Comparison of ENCODE assay signal across 20 cellular contexts in genomic region chr3:157906627-157907026, GRCh38.
DNase-seq lines count a peak whose midpoint lies in the region; ATAC-seq and TF ChIP-seq lines count a peak whose summit lies in the region.
"Had no signal": no experiment of that assay in that cellular context is flagged by ENCODE, and none has a peak within 500 bp of the region (broad histone marks: within the 10 kb centered on the region; RNA-seq: fewer than 3 reads in every experiment).

No MANE protein-coding gene starts in this region.

- H3K27me3 ChIP-seq in upper lobe of left lung: no peaks in the 10 kb centered on the region
- H3K27me3 ChIP-seq: adrenal gland, heart left ventricle, neural progenitor cell had no signal

- POLR2A ChIA-PET in activated CD4-positive, alpha-beta memory T cell treated with anti-CD3 and anti-CD28 coated beads for 36 hours (lab: Charles Lee): no interaction called here

- no peaks in the 10 kb centered on the region for H3K36me3 ChIP-seq in upper lobe of left lung
- H3K36me3 ChIP-seq: adrenal gland, heart left ventricle, neural progenitor cell had no signal

- peaks cover 10% of the 10 kb centered on the region for H3K4me1 Mint-ChIP-seq in nephron progenitor cell
- no peaks in the 10 kb centered on the region for H3K4me1 Mint-ChIP-seq in activated CD4-positive, alpha-beta memory T cell treated with anti-CD3 and anti-CD28 coated beads for 36 hours (ENCODE audit: low read depth)
- H3K4me1 Mint-ChIP-seq: activated T-helper 17 cell treated with anti-CD3 and anti-CD28 coated beads, Interleukin-2, amount 50 U/mL, for 72 hours had no signal

- H3K9me3 ChIP-seq in upper lobe of left lung: no peaks in the 10 kb centered on the region
- H3K9me3 ChIP-seq: adrenal gland had no signal

- no peak for TF ChIP-seq EP300 in upper lobe of left lung (IDR thresholded peaks at IDR 0.05)

- DNase-seq in AG08396 (ENCODE audit: low spot score): peak; percentile 23
- peak; percentile 47 for DNase-seq in GM04504 (ENCODE audit: low read depth)
- DNase-seq in foreskin fibroblast: peak in 1 of 2 donors; percentile 62
- DNase-seq in nephron progenitor cell: no peak
- DNase-seq in upper lobe of left lung: no peak
- DNase-seq in activated CD4-positive, alpha-beta memory T cell treated with anti-CD3 and anti-CD28 coated beads for 36 hours: no peak
- DNase-seq in HPDE6-E6E7 (ENCODE audit: extremely low spot score): no peak
- DNase-seq: activated CD4-positive, CD25-positive, alpha-beta regulatory T cell; adrenal gland; heart left ventricle; islet precursor cell; NCI-H1105 treated with DMSO at 0.1 percent for 48 hours; right cardiac atrium; substantia nigra had no signal

- CTCF ChIA-PET in activated CD4-positive, alpha-beta memory T cell treated with anti-CD3 and anti-CD28 coated beads for 36 hours (lab: Charles Lee): no interaction called here

- no peak for TF ChIP-seq POLR2A in upper lobe of left lung (IDR thresholded peaks at IDR 0.05)

- H3K27ac Mint-ChIP-seq in nephron progenitor cell: no peak overlapping the region
- H3K27ac Mint-ChIP-seq in activated CD4-positive, alpha-beta memory T cell treated with anti-CD3 and anti-CD28 coated beads for 36 hours: no peak overlapping the region
- H3K27ac Mint-ChIP-seq: activated T-helper 17 cell treated with anti-CD3 and anti-CD28 coated beads, Interleukin-2, amount 50 U/mL, for 72 hours; neural progenitor cell; T-helper 2 cell treated with Interferon-gamma antibody and Interleukin-4, amounts not matched to agents 5 μg/mL and 100 μg/mL, for 36 hours had no signal

- intact Hi-C loops in activated CD4-positive, alpha-beta memory T cell treated with anti-CD3 and anti-CD28 coated beads for 36 hours (cut with micrococcal nuclease): no loop called here

- H3K27ac ChIP-seq in upper lobe of left lung: no peak overlapping the region
- H3K27ac ChIP-seq: adrenal gland, C4-2B, heart left ventricle, neural progenitor cell had no signal

- H3K4me3 Mint-ChIP-seq in nephron progenitor cell: no peak overlapping the region
- no peak overlapping the region for H3K4me3 Mint-ChIP-seq in activated CD4-positive, alpha-beta memory T cell treated with anti-CD3 and anti-CD28 coated beads for 36 hours
- H3K4me3 Mint-ChIP-seq: activated T-helper 17 cell treated with anti-CD3 and anti-CD28 coated beads, Interleukin-2, amount 50 U/mL, for 72 hours; neural progenitor cell; T-helper 2 cell treated with Interferon-gamma antibody and Interleukin-4, amounts not matched to agents 5 μg/mL and 100 μg/mL, for 36 hours had no signal

- H3K9me3 Mint-ChIP-seq in nephron progenitor cell: peaks cover 22% of the 10 kb centered on the region
- peaks cover 9% of the 10 kb centered on the region for H3K9me3 Mint-ChIP-seq in activated CD4-positive, alpha-beta memory T cell treated with anti-CD3 and anti-CD28 coated beads for 36 hours

- H3K4me3 ChIP-seq in foreskin fibroblast (ENCODE audit: low read depth in 1 of 2, low read length in 2 of 2) (no peak overlapping the region), upper lobe of left lung (no peak overlapping the region)
- H3K4me3 ChIP-seq: adrenal gland, heart left ventricle, K562, neural progenitor cell had no signal

- TF ChIP-seq CTCF in foreskin fibroblast (IDR thresholded peaks at IDR 0.05; ENCODE audit: low read depth, low read length): peak; percentile 57
- no peak for TF ChIP-seq CTCF in nephron progenitor cell (IDR thresholded peaks at IDR 0.05)
- no peak for TF ChIP-seq CTCF in upper lobe of left lung (IDR thresholded peaks at IDR 0.05)

- H3K4me1 ChIP-seq in upper lobe of left lung: no peaks in the 10 kb centered on the region
- H3K4me1 ChIP-seq: adrenal gland, heart left ventricle had no signal

- H3K36me3 Mint-ChIP-seq in nephron progenitor cell (ENCODE audit: low read depth): no peaks in the 10 kb centered on the region
- H3K36me3 Mint-ChIP-seq in activated CD4-positive, alpha-beta memory T cell treated with anti-CD3 and anti-CD28 coated beads for 36 hours: no peaks in the 10 kb centered on the region
- H3K36me3 Mint-ChIP-seq: neural progenitor cell had no signal

- ATAC-seq in SK-N-SH treated with all-trans-retinoic acid at 6 μM for 48 hours (peak; percentile 87), upper lobe of left lung (ENCODE audit: low FRiP score in 2 of 2) (no peak)
- ATAC-seq: activated T-helper 17 cell treated with anti-CD3 and anti-CD28 coated beads, Interleukin-2, amount 50 U/mL, for 72 hours; heart left ventricle; K562; right cardiac atrium had no signal

- peaks cover 20% of the 10 kb centered on the region for H3K27me3 Mint-ChIP-seq in nephron progenitor cell (ENCODE audit: low read depth, poor library complexity)
- no peaks in the 10 kb centered on the region for H3K27me3 Mint-ChIP-seq in activated CD4-positive, alpha-beta memory T cell treated with anti-CD3 and anti-CD28 coated beads for 36 hours
- H3K27me3 Mint-ChIP-seq: activated T-helper 17 cell treated with anti-CD3 and anti-CD28 coated beads, Interleukin-2, amount 50 U/mL, for 72 hours had no signal

TF ChIP-seq in SK-N-SH treated with all-trans-retinoic acid at 6 μM for 48 hours, 23 proteins besides CTCF, POLR2A, EP300 and RAD21:
- TF ChIP-seq TOX (CRISPR knock-in tag; IDR thresholded peaks at IDR 0.05; ENCODE audit: borderline replicate concordance) (no peak), BACH2 (CRISPR knock-in tag; IDR thresholded peaks at IDR 0.05; ENCODE audit: borderline replicate concordance) (no peak), PATZ1 (CRISPR knock-in tag; IDR thresholded peaks at IDR 0.05; ENCODE audit: borderline replicate concordance) (no peak), ISL1 (CRISPR knock-in tag; IDR thresholded peaks at IDR 0.05) (no peak), TCF4 (CRISPR knock-in tag; IDR thresholded peaks at IDR 0.05; ENCODE audit: borderline replicate concordance) (no peak), ZFP30 (CRISPR knock-in tag; IDR thresholded peaks at IDR 0.05) (no peak), ZNF8 (CRISPR knock-in tag; IDR thresholded peaks at IDR 0.05) (no peak), CREB5 (CRISPR knock-in tag; IDR thresholded peaks at IDR 0.05; ENCODE audit: low read depth) (no peak), ZC3H10 (CRISPR knock-in tag; IDR thresholded peaks at IDR 0.05) (no peak), POU6F1 (CRISPR knock-in tag; IDR thresholded peaks at IDR 0.05; ENCODE audit: borderline replicate concordance, low read depth) (no peak), GLIS3 (CRISPR knock-in tag; IDR thresholded peaks at IDR 0.05) (no peak), CSRNP3 (CRISPR knock-in tag; IDR thresholded peaks at IDR 0.05) (no peak), ESRRG (CRISPR knock-in tag; IDR thresholded peaks at IDR 0.05) (no peak), RARB (CRISPR knock-in tag; IDR thresholded peaks at IDR 0.05) (no peak), ZNF565 (CRISPR knock-in tag; conservative IDR thresholded peaks at IDR 0.05; ENCODE audit: low read depth) (no peak)
TF ChIP-seq in SK-N-SH treated with all-trans-retinoic acid at 6 μM for 48 hours: peak in this region for 0.

Comparison
In these comparisons a context has a peak if more than half of its experiments do, and no peak if none do; other contexts are left out.
1. DNase-seq: peak in AG08396 (single experiment) and GM04504 (single experiment); none in nephron progenitor cell (single experiment), upper lobe of left lung (0 of 2), activated CD4-positive, alpha-beta memory T cell treated with anti-CD3 and anti-CD28 coated beads for 36 hours (single experiment) and HPDE6-E6E7 (single experiment).